8 cellular contexts compared by ENCODE assay signal in genomic region chr14:63543000-63543825, GRCh38. TPM values are rescaled to one million over a fixed set of nuclear protein-coding genes. Genes with fewer than 3 reads are reported as not detected.
A peak's percentile ranks its signal among the peaks of the same experiment; 100 is the strongest.
DNase-seq lines count a peak whose midpoint lies in the region; ATAC-seq and TF ChIP-seq lines count a peak whose summit lies in the region.

TSS of gene PPP2R5E (minus strand) at chr14:63543377. CDS start at chr14:63539685, 3,692 bp downstream.

- peaks cover 13 to 35% (median 34%) of the 10 kb centered on the region in 3 donors for H3K4me1 Mint-ChIP-seq in IgD-negative memory B cell

- H3K27me3 Mint-ChIP-seq in IgD-negative memory B cell: no peaks in the 10 kb centered on the region

- H3K9me3 ChIP-seq in mononuclear cell (ENCODE audit: low read depth, low read length): no peaks in the 10 kb centered on the region

- DNase-seq in DMS 273 treated with DMSO at 0.1 percent for 48 hours (lab: John Stamatoyannopoulos, UW): peak; percentile 97
- DNase-seq in OCI-M2 (lab: John Stamatoyannopoulos, UW; ENCODE audit: unreplicated experiment): peak; percentile 82
- peak; percentile 95 for DNase-seq in activated T-cell treated with anti-CD3 and anti-CD28 coated beads for 4 hours
- peak; percentile 100 for DNase-seq in epithelial cell of esophagus (ENCODE audit: low read depth)
- DNase-seq in stimulated activated CD8-positive, alpha-beta memory T cell treated with anti-CD3 and anti-CD28 coated beads, Interleukin-4, amount 100 ng/mL, for 1 hour (ENCODE audit: low read depth in 2 of 2, low spot score in 1 of 2): peak; percentile 91 to 94

- H3K4me3 Mint-ChIP-seq in IgD-negative memory B cell: peak within 1 kb of the TSS; percentile 95 to 99 (median 97)

- no peaks in the 10 kb centered on the region for H3K27me3 ChIP-seq in mononuclear cell (ENCODE audit: insufficient read depth, low read length)

- H3K27ac Mint-ChIP-seq in IgD-negative memory B cell: peak within 1 kb of the TSS; percentile 92 to 96 (median 93)

- H3K36me3 Mint-ChIP-seq in IgD-negative memory B cell: peaks cover 3% of the 10 kb centered on the region

- H3K4me3 ChIP-seq in epithelial cell of esophagus (ENCODE audit: low read length): peak within 1 kb of the TSS; percentile 88
- H3K4me3 ChIP-seq in mononuclear cell (ENCODE audit: low read length): peak within 1 kb of the TSS; percentile 72

- TF ChIP-seq CTCF in epithelial cell of esophagus (IDR thresholded peaks at IDR 0.05; ENCODE audit: insufficient read depth, low read depth, low read length, missing control alignments): no peak

- peaks cover 16% of the 10 kb centered on the region for H3K4me1 ChIP-seq in mononuclear cell (ENCODE audit: insufficient read depth, low read length)

- peak; percentile 95 for ATAC-seq in GM21529 (IDR thresholded peaks at IDR 0.05; ENCODE audit: unreplicated experiment)

- H3K9me3 Mint-ChIP-seq in IgD-negative memory B cell: no peaks in the 10 kb centered on the region

RNA-seq across cellular contexts. Expression of gene PPP2R5E, which starts in this region (rescaled TPM):
- polyA plus RNA-seq in IgD-negative memory B cell: 33.3 TPM
- total RNA-seq in mononuclear cell: 24.1 TPM

Comparison
In these comparisons a context has a peak if more than half of its experiments do, and no peak if none do; other contexts are left out.
1. Peak in every context shown above with its lines: DNase-seq, ATAC-seq and H3K4me3 ChIP-seq.